ENCODE assay signal across 1 cellular context in the genomic region with DNA sequence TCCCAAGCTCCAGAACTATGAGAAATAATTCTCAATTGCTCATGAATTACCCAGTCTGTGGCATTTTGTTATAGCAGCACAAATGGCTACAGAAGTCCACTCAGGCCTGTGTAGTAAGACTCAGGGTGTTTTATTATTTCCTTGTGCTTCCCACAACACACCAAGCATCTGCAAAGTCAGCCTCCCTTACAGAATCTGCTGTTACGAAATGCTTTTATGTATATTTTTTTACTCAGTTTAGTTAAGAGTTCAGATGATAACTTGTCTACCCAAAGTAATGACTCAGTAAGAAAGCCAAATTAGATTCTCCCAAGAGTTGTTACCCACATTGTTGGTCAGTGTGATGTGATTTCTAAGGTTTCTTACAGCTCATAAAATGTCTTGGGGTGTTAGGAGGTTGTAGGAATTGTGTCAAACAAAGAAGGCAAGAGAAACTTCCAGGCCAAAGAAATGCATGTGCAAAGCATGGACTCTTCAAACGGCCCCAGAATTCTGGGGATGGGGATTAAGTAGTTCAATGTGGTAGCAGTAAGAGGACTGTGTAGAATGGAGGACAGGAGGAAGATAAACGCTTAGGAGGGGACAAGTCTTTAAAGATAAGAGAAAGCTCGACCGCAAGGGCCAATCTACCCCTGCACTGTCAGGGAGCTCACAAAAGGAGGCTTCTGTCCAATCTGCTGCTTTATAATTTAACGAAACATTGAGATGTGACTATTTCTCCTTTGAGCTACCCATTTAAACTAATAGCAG.
A peak's percentile ranks its signal among the peaks of the same experiment; 100 is the strongest.
TF ChIP-seq lines count a peak whose summit lies in the region.

No MANE protein-coding gene starts in this region.

TF ChIP-seq in K562, 482 proteins besides CTCF, POLR2A, EP300 and RAD21:
- TF ChIP-seq, protein P1, sequence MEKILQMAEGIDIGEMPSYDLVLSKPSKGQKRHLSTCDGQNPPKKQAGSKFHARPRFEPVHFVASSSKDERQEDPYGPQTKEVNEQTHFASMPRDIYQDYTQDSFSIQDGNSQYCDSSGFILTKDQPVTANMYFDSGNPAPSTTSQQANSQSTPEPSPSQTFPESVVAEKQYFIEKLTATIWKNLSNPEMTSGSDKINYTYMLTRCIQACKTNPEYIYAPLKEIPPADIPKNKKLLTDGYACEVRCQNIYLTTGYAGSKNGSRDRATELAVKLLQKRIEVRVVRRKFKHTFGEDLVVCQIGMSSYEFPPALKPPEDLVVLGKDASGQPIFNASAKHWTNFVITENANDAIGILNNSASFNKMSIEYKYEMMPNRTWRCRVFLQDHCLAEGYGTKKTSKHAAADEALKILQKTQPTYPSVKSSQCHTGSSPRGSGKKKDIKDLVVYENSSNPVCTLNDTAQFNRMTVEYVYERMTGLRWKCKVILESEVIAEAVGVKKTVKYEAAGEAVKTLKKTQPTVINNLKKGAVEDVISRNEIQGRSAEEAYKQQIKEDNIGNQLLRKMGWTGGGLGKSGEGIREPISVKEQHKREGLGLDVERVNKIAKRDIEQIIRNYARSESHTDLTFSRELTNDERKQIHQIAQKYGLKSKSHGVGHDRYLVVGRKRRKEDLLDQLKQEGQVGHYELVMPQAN (IDR thresholded peaks at IDR 0.05; ENCODE audit: borderline replicate concordance), result no peak
- no peak for TF ChIP-seq MAFG (tag; conservative IDR thresholded peaks at IDR 0.05)
- peak; percentile 38; the same call in 1 of the 2 replicates for TF ChIP-seq TAL1 (IDR thresholded peaks at IDR 0.05)
- no peak for TF ChIP-seq MTA1 (IDR thresholded peaks at IDR 0.05; ENCODE audit: borderline replicate concordance)
- no peak for TF ChIP-seq KDM5B (IDR thresholded peaks at IDR 0.05; ENCODE audit: insufficient replicate concordance, low read depth, low read length)
- TF ChIP-seq, protein P2, sequence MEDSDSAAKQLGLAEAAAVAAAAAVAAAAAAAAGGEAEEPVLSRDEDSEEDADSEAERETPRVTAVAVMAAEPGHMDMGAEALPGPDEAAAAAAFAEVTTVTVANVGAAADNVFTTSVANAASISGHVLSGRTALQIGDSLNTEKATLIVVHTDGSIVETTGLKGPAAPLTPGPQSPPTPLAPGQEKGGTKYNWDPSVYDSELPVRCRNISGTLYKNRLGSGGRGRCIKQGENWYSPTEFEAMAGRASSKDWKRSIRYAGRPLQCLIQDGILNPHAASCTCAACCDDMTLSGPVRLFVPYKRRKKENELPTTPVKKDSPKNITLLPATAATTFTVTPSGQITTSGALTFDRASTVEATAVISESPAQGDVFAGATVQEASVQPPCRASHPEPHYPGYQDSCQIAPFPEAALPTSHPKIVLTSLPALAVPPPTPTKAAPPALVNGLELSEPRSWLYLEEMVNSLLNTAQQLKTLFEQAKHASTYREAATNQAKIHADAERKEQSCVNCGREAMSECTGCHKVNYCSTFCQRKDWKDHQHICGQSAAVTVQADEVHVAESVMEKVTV (CRISPR knock-in tag; IDR thresholded peaks at IDR 0.05), result no peak
- TF ChIP-seq ZNF76 (CRISPR knock-in tag; IDR thresholded peaks at IDR 0.05; ENCODE audit: borderline replicate concordance), result no peak
- TF ChIP-seq FOXJ2 (tag; IDR thresholded peaks at IDR 0.05), result no peak
- peak; percentile 56 for TF ChIP-seq CBFA2T2 (conservative IDR thresholded peaks at IDR 0.05)
- TF ChIP-seq, protein P3, sequence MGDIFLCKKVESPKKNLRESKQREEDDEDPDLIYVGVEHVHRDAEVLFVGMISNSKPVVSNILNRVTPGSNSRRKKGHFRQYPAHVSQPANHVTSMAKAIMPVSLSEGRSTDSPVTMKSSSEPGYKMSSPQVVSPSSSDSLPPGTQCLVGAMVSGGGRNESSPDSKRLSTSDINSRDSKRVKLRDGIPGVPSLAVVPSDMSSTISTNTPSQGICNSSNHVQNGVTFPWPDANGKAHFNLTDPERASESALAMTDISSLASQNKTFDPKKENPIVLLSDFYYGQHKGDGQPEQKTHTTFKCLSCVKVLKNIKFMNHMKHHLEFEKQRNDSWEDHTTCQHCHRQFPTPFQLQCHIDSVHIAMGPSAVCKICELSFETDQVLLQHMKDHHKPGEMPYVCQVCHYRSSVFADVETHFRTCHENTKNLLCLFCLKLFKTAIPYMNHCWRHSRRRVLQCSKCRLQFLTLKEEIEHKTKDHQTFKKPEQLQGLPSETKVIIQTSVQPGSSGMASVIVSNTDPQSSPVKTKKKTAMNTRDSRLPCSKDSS (IDR thresholded peaks at IDR 0.05; ENCODE audit: low read depth, partially characterized antibody), result no peak
- peak; percentile 57; the same call in 1 of the 2 replicates for TF ChIP-seq TEAD4 (IDR thresholded peaks at IDR 0.05; ENCODE audit: low read length)
- TF ChIP-seq TEAD4 (CRISPR knock-in tag; IDR thresholded peaks at IDR 0.05; ENCODE audit: borderline replicate concordance), result no peak
- TF ChIP-seq ARID1B (IDR thresholded peaks at IDR 0.05), result peak; percentile 24; the same call in 1 of the 2 replicates
- TF ChIP-seq ZNF583 (CRISPR knock-in tag; IDR thresholded peaks at IDR 0.05), result no peak
- peak; percentile 74 for TF ChIP-seq CBFA2T3 (IDR thresholded peaks at IDR 0.05)
- peak; percentile 36; the same call in 1 of the 2 replicates for TF ChIP-seq STAT5A (IDR thresholded peaks at IDR 0.05; ENCODE audit: borderline replicate concordance, low read length)
TF ChIP-seq in K562: peak in this region for 6.
